24 cellular contexts compared by ENCODE assay signal in the genomic region with DNA sequence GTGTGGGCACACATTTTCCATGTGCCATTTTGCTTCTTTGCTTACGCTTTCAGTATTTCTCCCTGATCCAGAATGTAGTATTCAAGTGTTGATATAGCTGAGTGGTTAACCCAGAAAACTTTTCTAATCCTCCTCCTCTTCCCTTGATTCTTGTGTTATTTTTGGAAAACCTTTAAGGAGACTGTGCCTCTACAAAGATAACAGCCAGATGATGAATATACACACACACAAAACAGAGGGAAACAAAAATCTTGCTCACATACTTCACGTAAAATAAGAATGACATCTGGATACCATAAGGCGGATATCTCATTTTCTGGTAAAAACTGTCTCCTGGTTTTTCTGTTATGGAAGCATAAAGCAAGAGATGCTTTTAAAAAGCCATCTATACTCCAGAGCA.
A peak's percentile ranks its signal among the peaks of the same experiment; 100 is the strongest.
DNase-seq lines count a peak whose midpoint lies in the region; ATAC-seq, FAIRE-seq and TF ChIP-seq lines count a peak whose summit lies in the region.
"Had no signal": no experiment of that assay in that cellular context is flagged by ENCODE, and none has a peak within 500 bp of the region (broad histone marks: within the 10 kb centered on the region; RNA-seq: fewer than 3 reads in every experiment).

No MANE protein-coding gene starts in this region.

- H3K27me3 ChIP-seq in GM23248 (replicated peaks; ENCODE audit: insufficient read depth) (no peaks in the 10 kb centered on the region), astrocyte (ENCODE audit: insufficient read depth, low read length) (no peaks in the 10 kb centered on the region), esophagus squamous epithelium (no peaks in the 10 kb centered on the region)
- H3K27me3 ChIP-seq: SJSA1 had no signal

- H3K9ac ChIP-seq in GM23248 (peak overlapping the region; percentile 36; the same call in 1 of the 2 replicates), astrocyte (ENCODE audit: low read length) (no peak overlapping the region)

- TF ChIP-seq POLR2A in esophagus squamous epithelium (IDR thresholded peaks at IDR 0.05) = no peak

- H3K27ac ChIP-seq in GM23248 = peak overlapping the region; percentile 69
- no peak overlapping the region for H3K27ac ChIP-seq in astrocyte (ENCODE audit: low read depth, low read length)
- no peak overlapping the region for H3K27ac ChIP-seq in esophagus squamous epithelium
- H3K27ac ChIP-seq: SJSA1 had no signal

- H3K4me1 ChIP-seq in GM23248 (ENCODE audit: insufficient read depth) (peaks cover 77% of the 10 kb centered on the region), astrocyte (ENCODE audit: insufficient read depth, low read length) (peaks cover 40% of the 10 kb centered on the region), esophagus squamous epithelium (peaks cover 3 to 9% (median 6%) of the 10 kb centered on the region in 3 donors)

- DNase-seq in GM23248 (no peak), astrocyte (ENCODE audit: low read depth) (peak; percentile 86), fibroblast of pulmonary artery (ENCODE audit: low read depth) (peak; percentile 42), osteocyte (ENCODE audit: extremely low spot score, unreplicated experiment) (no peak), dedifferentiated amniotic fluid mesenchymal stem cell (ENCODE audit: extremely low spot score) (no peak), NCI-H146 (lab: John Stamatoyannopoulos, UW) (no peak), esophagus squamous epithelium (lab: John Stamatoyannopoulos, UW) (no peak)
- DNase-seq: DMS53; H9; NCI-H1105 treated with DMSO at 0.1 percent for 48 hours; NCI-H1694; NCI-H2081; NCI-H2171; NCI-H345; NCI-H524; NCI-H774; NK-92 treated with Interleukin-12 subunit alpha and Interleukin-12 subunit beta, amount 100 ng/mL, for 24 hours had no signal

- H2AFZ ChIP-seq in GM23248 = no peak overlapping the region
- no peak overlapping the region for H2AFZ ChIP-seq in astrocyte (ENCODE audit: low read depth, low read length)

- H3K4me3 ChIP-seq in GM23248 (no peak overlapping the region), astrocyte (ENCODE audit: insufficient read depth, low read depth, low read length) (no peak overlapping the region), fibroblast of pulmonary artery (replicated peaks; ENCODE audit: low read depth, low read length) (no peak overlapping the region), esophagus squamous epithelium (no peak overlapping the region)
- H3K4me3 ChIP-seq: SJSA1 had no signal

- H3K9me2 ChIP-seq in GM23248 (ENCODE audit: insufficient read depth) = no peaks in the 10 kb centered on the region

- peak; percentile 72 for FAIRE-seq in astrocyte (lab: Jason Lieb, UNC)
- FAIRE-seq: A204.1 had no signal

- in situ Hi-C loops in GM23248 (cut with MboI) = no loop called here

- no peaks in the 10 kb centered on the region for H3K36me3 Mint-ChIP-seq in astrocyte (ENCODE audit: low read depth, unreplicated experiment)
- H3K36me3 Mint-ChIP-seq in osteocyte (ENCODE audit: unreplicated experiment) = no peaks in the 10 kb centered on the region
- H3K36me3 Mint-ChIP-seq: CD14-positive monocyte, IgD-negative memory B cell had no signal

- H3K9me3 ChIP-seq in GM23248 (ENCODE audit: low read depth) = no peaks in the 10 kb centered on the region
- H3K9me3 ChIP-seq in astrocyte (ENCODE audit: insufficient read depth, low read depth, low read length) = no peaks in the 10 kb centered on the region
- H3K9me3 ChIP-seq in esophagus squamous epithelium = no peaks in the 10 kb centered on the region
- H3K9me3 ChIP-seq: SJSA1 had no signal

- ATAC-seq in GM18520 (IDR thresholded peaks at IDR 0.05; ENCODE audit: unreplicated experiment) = no peak
- ATAC-seq: Panc1 had no signal

- H3K4me3 Mint-ChIP-seq in astrocyte (ENCODE audit: unreplicated experiment) (no peak overlapping the region), osteocyte (ENCODE audit: unreplicated experiment) (no peak overlapping the region)
- H3K4me3 Mint-ChIP-seq: B cell, H9, IgD-negative memory B cell had no signal

- TF ChIP-seq CTCF in astrocyte (IDR thresholded peaks at IDR 0.05; ENCODE audit: insufficient read depth, low read depth, low read length) = no peak
- TF ChIP-seq CTCF in fibroblast of pulmonary artery (IDR thresholded peaks at IDR 0.05; ENCODE audit: low read length, missing control alignments) = no peak
- no peak for TF ChIP-seq CTCF in osteocyte (IDR thresholded peaks at IDR 0.05)
- TF ChIP-seq CTCF in esophagus squamous epithelium (IDR thresholded peaks at IDR 0.05) = no peak

- H3K27ac Mint-ChIP-seq in astrocyte (ENCODE audit: unreplicated experiment) (peak overlapping the region; percentile 50), osteocyte (ENCODE audit: unreplicated experiment) (peak overlapping the region; percentile 54)
- H3K27ac Mint-ChIP-seq: B cell, CD14-positive monocyte, H9, IgD-negative memory B cell had no signal

- H3K4me2 ChIP-seq in GM23248 (ENCODE audit: unreplicated experiment) (peak overlapping the region; percentile 2), astrocyte (ENCODE audit: low read length) (peak overlapping the region; percentile 21)

- H3K27me3 Mint-ChIP-seq in astrocyte (ENCODE audit: low read depth, unreplicated experiment) (no peaks in the 10 kb centered on the region), osteocyte (ENCODE audit: unreplicated experiment) (no peaks in the 10 kb centered on the region)
- H3K27me3 Mint-ChIP-seq: B cell had no signal

- H3K4me1 Mint-ChIP-seq in astrocyte (ENCODE audit: low read depth, unreplicated experiment) (peaks cover 46% of the 10 kb centered on the region), osteocyte (ENCODE audit: unreplicated experiment) (peaks cover 70% of the 10 kb centered on the region)
- H3K4me1 Mint-ChIP-seq: B cell, CD14-positive monocyte, H9, IgD-negative memory B cell had no signal

- intact Hi-C loops in esophagus squamous epithelium (cut with DNase I) = no loop called here

- H3K79me2 ChIP-seq in GM23248 (ENCODE audit: insufficient read depth) (no peaks in the 10 kb centered on the region), astrocyte (ENCODE audit: insufficient read depth, low read length) (no peaks in the 10 kb centered on the region)

- H3F3A ChIP-seq in GM23248 (ENCODE audit: insufficient read depth) = peaks cover 63% of the 10 kb centered on the region

- peaks cover 8% of the 10 kb centered on the region for H3K9me3 Mint-ChIP-seq in astrocyte (ENCODE audit: unreplicated experiment)
- H3K9me3 Mint-ChIP-seq in osteocyte (ENCODE audit: unreplicated experiment) = no peaks in the 10 kb centered on the region

- H4K20me1 ChIP-seq in GM23248 (ENCODE audit: insufficient read depth) (no peaks in the 10 kb centered on the region), astrocyte (ENCODE audit: insufficient read depth, low read length) (no peaks in the 10 kb centered on the region)

- H3K36me3 ChIP-seq in GM23248 (ENCODE audit: low read depth) (no peaks in the 10 kb centered on the region), astrocyte (ENCODE audit: insufficient read depth, low read length) (no peaks in the 10 kb centered on the region), esophagus squamous epithelium (no peaks in the 10 kb centered on the region)
- H3K36me3 ChIP-seq: SJSA1 had no signal

- WGBS in GM23248 (ENCODE audit: low coverage in 1 of 2, low lambda C conversion rate in 2 of 2, missing lambda C conversion rate in 2 of 2), 2 experiments = 85 to 86% methylated on average over 3 of the region's 3 CpGs
- WGBS in esophagus squamous epithelium, 2 donors = 84 to 89% methylated on average over 3 of the region's 3 CpGs

Comparison
In these comparisons a context has a peak if more than half of its experiments do, and no peak if none do; other contexts are left out.
1. DNase-seq: peak in astrocyte (single experiment) and fibroblast of pulmonary artery (single experiment); none in GM23248 (single experiment), osteocyte (single experiment), dedifferentiated amniotic fluid mesenchymal stem cell (single experiment), NCI-H146 (single experiment) and esophagus squamous epithelium (single experiment).